ENCODE assay signal across 9 cellular contexts in genomic region chr7:45919947-45920542, GRCh38. TPM values are rescaled to one million over a fixed set of nuclear protein-coding genes. Genes with fewer than 3 reads are reported as not detected.
DNase-seq lines count a peak whose midpoint lies in the region; ATAC-seq and TF ChIP-seq lines count a peak whose summit lies in the region.
"Had no signal": no experiment of that assay in that cellular context is flagged by ENCODE, and none has a peak within 500 bp of the region (broad histone marks: within the 10 kb centered on the region; RNA-seq: fewer than 3 reads in every experiment).

No MANE protein-coding gene starts in this region.

- H3K4me3 ChIP-seq in breast epithelium: peak overlapping the region; percentile 61 to 72 (median 62)
- peak overlapping the region; percentile 16 for H3K4me3 ChIP-seq in lung
- peak overlapping the region in 3 of 4 donors; percentile 38 to 58 (median 47) for H3K4me3 ChIP-seq in transverse colon

- no peaks in the 10 kb centered on the region for H3K36me3 ChIP-seq in breast epithelium
- no peaks in the 10 kb centered on the region for H3K36me3 ChIP-seq in lung (ENCODE audit: control insufficient read depth in 2 of 2, insufficient read depth in 2 of 2, low read length in 2 of 2)
- H3K36me3 ChIP-seq in transverse colon: no peaks in the 10 kb centered on the region

- H3K36me3 Mint-ChIP-seq in activated T-cell treated with anti-CD3 and anti-CD28 coated beads, Interleukin-2, amount 50 U/mL, for 4 hours (ENCODE audit: insufficient read depth): no peaks in the 10 kb centered on the region

- intact Hi-C loops in breast epithelium (cut with DNase I; ENCODE audit: low total_unique reads): loop anchor here (5.0 kb wide), 1 partner anchor 1262 kb away; no protein-coding TSS in a partner anchor
- intact Hi-C loops in transverse colon (cut with DNase I; ENCODE audit: low total_unique reads): no loop called here

- TF ChIP-seq CTCF in breast epithelium (IDR thresholded peaks at IDR 0.05): no peak
- TF ChIP-seq CTCF in lung (IDR thresholded peaks at IDR 0.05; ENCODE audit: control extremely low read depth, extremely low read depth): no peak
- TF ChIP-seq CTCF in transverse colon (IDR thresholded peaks at IDR 0.05): no peak

- TF ChIP-seq EP300 in transverse colon (IDR thresholded peaks at IDR 0.05; ENCODE audit: low read depth): no peak

- H3K27ac ChIP-seq in breast epithelium (peak overlapping the region in 1 of 2 donors; percentile 35), lung (ENCODE audit: low read depth in 1 of 2, low read length in 1 of 2) (no peak overlapping the region), transverse colon (peak overlapping the region; percentile 48 to 76 (median 56))

- no peaks in the 10 kb centered on the region for H3K9me3 ChIP-seq in breast epithelium
- H3K9me3 ChIP-seq in lung (ENCODE audit: control insufficient read depth in 2 of 2, insufficient read depth in 1 of 2, low read length in 1 of 2): no peaks in the 10 kb centered on the region
- no peaks in the 10 kb centered on the region for H3K9me3 ChIP-seq in transverse colon

- no peak for DNase-seq in activated T-cell treated with anti-CD3 and anti-CD28 coated beads, Interleukin-2, amount 50 U/mL, for 4 hours
- no peak for DNase-seq in activated T-cell treated with anti-CD3 and anti-CD28 coated beads for 4 hours
- DNase-seq in breast epithelium (ENCODE audit: low spot score in 2 of 2): no peak
- no peak for DNase-seq in lung (ENCODE audit: low spot score)
- no peak for DNase-seq in transverse colon
- no peak for DNase-seq in MV-4-11 (lab: John Stamatoyannopoulos, UW)
- no peak for DNase-seq in HT-29 (ENCODE audit: low spot score)
- no peak for DNase-seq in activated CD4-positive, alpha-beta T cell treated with anti-CD3 and anti-CD28 coated beads, Interleukin-2, amount 50 U/mL, for 4 hours

- no peak for ATAC-seq in activated T-cell treated with anti-CD3 and anti-CD28 coated beads, Interleukin-2, amount 50 U/mL, for 4 hours
- no peak for ATAC-seq in lung (ENCODE audit: insufficient read depth, low FRiP score)

- in situ Hi-C loops in transverse colon (cut with MboI; ENCODE audit: low pct_ligation_motif_present in 1 of 4, low pct_unique_long_range_greater_than_20kb in 1 of 4, low sequenced_read_pairs in 3 of 4): loop anchor here (5.0 to 25.0 kb wide), 7 partner anchors 432 to 1267 kb away; no protein-coding TSS in a partner anchor

- H3K4me1 Mint-ChIP-seq in activated T-cell treated with anti-CD3 and anti-CD28 coated beads, Interleukin-2, amount 50 U/mL, for 4 hours (ENCODE audit: low read depth): peaks cover 21% of the 10 kb centered on the region

- no peaks in the 10 kb centered on the region for H3K9me3 Mint-ChIP-seq in activated T-cell treated with anti-CD3 and anti-CD28 coated beads, Interleukin-2, amount 50 U/mL, for 4 hours

- peaks cover 0 to 7% of the 10 kb centered on the region in 2 donors for H3K4me1 ChIP-seq in breast epithelium
- peaks cover 2 to 10% of the 10 kb centered on the region in 2 donors for H3K4me1 ChIP-seq in lung (ENCODE audit: control insufficient read depth in 2 of 2, insufficient read depth in 2 of 2, low read length in 2 of 2)
- peaks cover 0 to 29% (median 20%) of the 10 kb centered on the region in 4 donors for H3K4me1 ChIP-seq in transverse colon

- H3K4me3 Mint-ChIP-seq in activated T-cell treated with anti-CD3 and anti-CD28 coated beads, Interleukin-2, amount 50 U/mL, for 4 hours: peak overlapping the region; percentile 72

- H3K27me3 Mint-ChIP-seq in activated T-cell treated with anti-CD3 and anti-CD28 coated beads, Interleukin-2, amount 50 U/mL, for 4 hours (ENCODE audit: low read depth): peaks cover 73% of the 10 kb centered on the region

- H3K27me3 ChIP-seq in breast epithelium: no peaks in the 10 kb centered on the region
- peaks cover 4% of the 10 kb centered on the region for H3K27me3 ChIP-seq in lung (ENCODE audit: control insufficient read depth, insufficient read depth)
- peaks cover 62% of the 10 kb centered on the region for H3K27me3 ChIP-seq in transverse colon

- WGBS in lung, 2 donors: 8 to 9% methylated on average over 23 of the region's 23 CpGs
- 6 to 9% methylated on average over 20 to 23 of the region's 23 CpGs for WGBS in transverse colon (ENCODE audit: low coverage in 1 of 2), 2 donors

- TF ChIP-seq POLR2A in breast epithelium (IDR thresholded peaks at IDR 0.05) (no peak), transverse colon (IDR thresholded peaks at IDR 0.05) (no peak)

RNA-seq across cellular contexts. Expression of gene IGFBP3, which starts 1.0 kb away (rescaled TPM):
- under 1 TPM; 0.33 to 0.87 (median 0.48) TPM for total RNA-seq in activated T-cell treated with anti-CD3 and anti-CD28 coated beads, Interleukin-2, amount 50 U/mL, for 4 hours
- total RNA-seq in breast epithelium (100 to 1,000 TPM; 159 to 708 (median 163) TPM), lung (10 to 100 TPM; 71.8 to 76.5 TPM), transverse colon (100 to 1,000 TPM in 1 of 4 donors, 10 to 100 TPM in 3; 25.4 to 118 (median 57.6) TPM)
- 10 to 100 TPM; 29.2 to 45.0 TPM for polyA plus RNA-seq in lung
- total RNA-seq in HT-29 (2014; rRNA removed; shearing (Covaris generic)): not detected in 2 replicates

RNA-seq across cellular contexts. Expression of gene IGFBP1, which starts 31.8 kb away (rescaled TPM):
- under 1 TPM; 0.11 to 0.28 (median 0.13) TPM for total RNA-seq in activated T-cell treated with anti-CD3 and anti-CD28 coated beads, Interleukin-2, amount 50 U/mL, for 4 hours
- 1 to 10 TPM in 1 of 3 donors, under 1 TPM in 1, not detected in 1; 0.98 to 1.3 TPM for total RNA-seq in breast epithelium
- total RNA-seq in lung: not detected
- polyA plus RNA-seq in lung: under 1 TPM in 1 of 2 donors, not detected in 1; 0.06 TPM
- total RNA-seq in transverse colon: not detected
- total RNA-seq in HT-29 (2014; rRNA removed; shearing (Covaris generic)): 0.31 TPM in 1 of 2 replicates, not detected in the other
- total RNA-seq: dermis microvascular lymphatic vessel endothelial cell had no signal

RNA-seq across cellular contexts. Expression of gene CCDC201, which starts 47.2 kb away (rescaled TPM):
- total RNA-seq in activated T-cell treated with anti-CD3 and anti-CD28 coated beads, Interleukin-2, amount 50 U/mL, for 4 hours: not detected
- total RNA-seq in breast epithelium: not detected
- not detected for total RNA-seq in lung
- not detected for polyA plus RNA-seq in lung
- total RNA-seq in transverse colon: not detected
- not detected in 2 replicates for total RNA-seq in HT-29 (2014; rRNA removed; shearing (Covaris generic))
- total RNA-seq: dermis microvascular lymphatic vessel endothelial cell had no signal

Comparison
In these comparisons a context has a peak if more than half of its experiments do, and no peak if none do; other contexts are left out.
1. H3K27ac ChIP-seq: peak in transverse colon (4 of 4); none in lung (0 of 2).
2. RNA of gene IGFBP3, which starts 1.0 kb away (total RNA-seq): 159 to 708 TPM in breast epithelium, 25.4 to 118 TPM in transverse colon and 71.8 to 76.5 TPM in lung; 0.33 to 0.87 TPM in activated T-cell treated with anti-CD3 and anti-CD28 coated beads, Interleukin-2, amount 50 U/mL, for 4 hours and not detected in HT-29; every median in the first group is over 10 times any median in the second.
3. Peak in every context shown above with its lines, with median percentiles within 50 percentile points of each other: H3K4me3 ChIP-seq.